ENCODE assay signal across 8 cellular contexts in the genomic region with DNA sequence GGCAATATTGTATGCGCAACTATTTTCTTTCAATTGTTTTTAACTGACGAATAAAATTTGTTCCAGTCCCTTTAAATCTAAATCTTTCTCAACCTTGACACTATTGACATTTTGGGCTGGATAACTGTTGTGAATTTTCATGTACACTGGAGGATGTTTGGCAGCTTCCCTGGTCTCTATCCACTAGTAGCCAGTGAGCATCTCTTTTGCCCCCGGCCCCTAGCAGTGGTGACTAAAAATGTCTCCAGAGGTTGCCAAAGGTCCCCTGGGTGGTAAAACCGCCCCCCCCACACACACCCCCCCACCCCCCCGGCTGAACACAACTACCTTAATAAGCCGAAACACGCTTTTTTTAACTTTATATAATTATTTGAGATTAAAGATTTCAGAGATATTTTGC. TPM values are rescaled to one million over a fixed set of nuclear protein-coding genes. Genes with fewer than 3 reads are reported as not detected.
DNase-seq lines count a peak whose midpoint lies in the region; TF ChIP-seq lines count a peak whose summit lies in the region.

No MANE protein-coding gene starts in this region.

- H3K36me3 Mint-ChIP-seq in neural progenitor cell, result peaks cover 8% of the 10 kb centered on the region

- H3K9me3 Mint-ChIP-seq in neural progenitor cell, result peaks cover 6% of the 10 kb centered on the region

- H3K4me1 ChIP-seq in Loucy (ENCODE audit: insufficient read depth, low read length, poor library complexity, severe bottlenecking) (peaks cover 26% of the 10 kb centered on the region), colonic mucosa (no peaks in the 10 kb centered on the region), neural progenitor cell (peaks cover 3% of the 10 kb centered on the region)

- 27 to 47% methylated on average over 6 to 7 of the region's 7 CpGs for WGBS in lower leg skin, 2 donors

- H3K4me3 Mint-ChIP-seq in neural progenitor cell, result peak overlapping the region; percentile 88

- H3K27me3 ChIP-seq in Loucy (ENCODE audit: insufficient read depth, low read length, poor library complexity, severe bottlenecking) (no peaks in the 10 kb centered on the region), colonic mucosa (no peaks in the 10 kb centered on the region), neural progenitor cell (no peaks in the 10 kb centered on the region)

- H4K20me1 ChIP-seq in Loucy (ENCODE audit: insufficient read depth, low read length, poor library complexity, severe bottlenecking) (peaks cover 8% of the 10 kb centered on the region), neural progenitor cell (ENCODE audit: low read depth) (no peaks in the 10 kb centered on the region)

- TF ChIP-seq CTCF in Loucy (conservative IDR thresholded peaks at IDR 0.05; ENCODE audit: low read length) (no peak), colonic mucosa (IDR thresholded peaks at IDR 0.05) (no peak), neural progenitor cell (IDR thresholded peaks at IDR 0.05) (no peak), lower leg skin (IDR thresholded peaks at IDR 0.05) (no peak)

- DNase-seq in COLO668 (lab: John Stamatoyannopoulos, UW; ENCODE audit: unreplicated experiment), result peak; percentile 1
- DNase-seq in colonic mucosa, result no peak
- DNase-seq in neural progenitor cell (ENCODE audit: low spot score), result no peak
- DNase-seq in kidney tubule cell (ENCODE audit: low spot score), result no peak
- no peak for DNase-seq in lower leg skin (ENCODE audit: low spot score in 2 of 2)
- no peak for DNase-seq in occipital lobe (lab: John Stamatoyannopoulos, UW)
- no peak for DNase-seq in SHP77 treated with DMSO at 0.1 percent for 48 hours (lab: John Stamatoyannopoulos, UW)

- TF ChIP-seq POLR2A in lower leg skin (IDR thresholded peaks at IDR 0.05), result no peak

- H3K4me2 ChIP-seq in Loucy (ENCODE audit: low read depth, low read length, poor library complexity, severe bottlenecking) (peak overlapping the region; percentile 89), neural progenitor cell (peak overlapping the region; percentile 75)

- no peaks in the 10 kb centered on the region for H3K27me3 Mint-ChIP-seq in neural progenitor cell (ENCODE audit: insufficient read depth, low read depth)

- H3K79me2 ChIP-seq in Loucy (ENCODE audit: insufficient read depth, low read length) (peaks cover 58% of the 10 kb centered on the region), neural progenitor cell (ENCODE audit: low read depth) (peaks cover 65% of the 10 kb centered on the region)

- peak overlapping the region; percentile 86 for H3K4me3 ChIP-seq in Loucy (ENCODE audit: low read length, poor library complexity, severe bottlenecking)
- H3K4me3 ChIP-seq in colonic mucosa, result peak overlapping the region; percentile 40
- H3K4me3 ChIP-seq in neural progenitor cell, result peak overlapping the region; percentile 62
- H3K4me3 ChIP-seq in lower leg skin (ENCODE audit: low read depth, poor library complexity, severe bottlenecking), result no peak overlapping the region

- H2AFZ ChIP-seq in Loucy (ENCODE audit: low read length), result no peak overlapping the region
- H2AFZ ChIP-seq in neural progenitor cell (replicated peaks), result no peak overlapping the region

- H3K27ac Mint-ChIP-seq in neural progenitor cell, result no peak overlapping the region

- H3K36me3 ChIP-seq in Loucy (ENCODE audit: insufficient read depth, low read length) (peaks cover 12% of the 10 kb centered on the region; the same call in 1 of the 2 replicates), colonic mucosa (no peaks in the 10 kb centered on the region), neural progenitor cell (no peaks in the 10 kb centered on the region)

- H3K9ac ChIP-seq in Loucy (ENCODE audit: low read depth, low read length, poor library complexity, severe bottlenecking) (peak overlapping the region; percentile 71), colonic mucosa (ENCODE audit: low read depth in 2 of 2, low read length in 2 of 2) (peak overlapping the region in 1 of 2 donors; percentile 62), neural progenitor cell (peak overlapping the region; percentile 68)

- intact Hi-C loops in colonic mucosa (cut with DNase I) (no loop called here), lower leg skin (cut with DNase I; ENCODE audit: low total_unique reads) (no loop called here)

- no peaks in the 10 kb centered on the region for H3K9me2 ChIP-seq in Loucy (replicated peaks; ENCODE audit: low read depth, low read length)

- peaks cover 2% of the 10 kb centered on the region; the same call in 1 of the 2 replicates for H3K9me3 ChIP-seq in Loucy (ENCODE audit: insufficient read depth, low read depth, low read length)
- no peaks in the 10 kb centered on the region for H3K9me3 ChIP-seq in colonic mucosa
- H3K9me3 ChIP-seq in neural progenitor cell (ENCODE audit: low read depth), result no peaks in the 10 kb centered on the region

- H3K27ac ChIP-seq in colonic mucosa, result no peak overlapping the region
- no peak overlapping the region for H3K27ac ChIP-seq in neural progenitor cell

- H3F3A ChIP-seq in Loucy (ENCODE audit: low read depth), result no peaks in the 10 kb centered on the region
- no peaks in the 10 kb centered on the region for H3F3A ChIP-seq in neural progenitor cell (ENCODE audit: low read depth)

- H3K4me1 Mint-ChIP-seq in neural progenitor cell, result peaks cover 3% of the 10 kb centered on the region

RNA-seq across cellular contexts. Expression of a gene that starts 0.5 kb away (rescaled TPM):
- total RNA-seq in colonic mucosa (1 to 10 TPM; 1.2 to 4.3 TPM), neural progenitor cell (ENCODE audit: low replicate concordance) (17.7 and 24.5 TPM in 2 replicates), lower leg skin (1 to 10 TPM in 2 of 4 donors, under 1 TPM in 2; 0.49 to 1.3 (median 1.1) TPM), occipital lobe (14.2 TPM)

RNA-seq across cellular contexts. Expression of a gene that starts 0.9 kb away (rescaled TPM):
- total RNA-seq in colonic mucosa, result 10 to 100 TPM in 1 of 2 donors, 1 to 10 TPM in 1; 8.7 to 11.0 TPM
- 14.2 and 24.5 TPM in 2 replicates for total RNA-seq in neural progenitor cell (ENCODE audit: low replicate concordance)
- total RNA-seq in lower leg skin, result 10 to 100 TPM; 17.3 to 41.5 (median 22.5) TPM
- total RNA-seq in occipital lobe, result 15.6 TPM
